22 cellular contexts compared by ENCODE assay signal in genomic region chr10:4263281-4263921, GRCh38.
DNase-seq lines count a peak whose midpoint lies in the region; ATAC-seq and TF ChIP-seq lines count a peak whose summit lies in the region.
"Had no signal": no experiment of that assay in that cellular context is flagged by ENCODE, and none has a peak within 500 bp of the region (broad histone marks: within the 10 kb centered on the region; RNA-seq: fewer than 3 reads in every experiment).

No MANE protein-coding gene starts in this region.

- H3K4me1 Mint-ChIP-seq in dendritic cell treated with granulocyte-macrophage colony-stimulating factor and Interleukin-4, amounts not matched to agents 40 ng/mL and 50 ng/mL, for 4 days (ENCODE audit: low read depth), result peaks cover 32% of the 10 kb centered on the region
- peaks cover 11% of the 10 kb centered on the region for H3K4me1 Mint-ChIP-seq in neural crest cell
- peaks cover 0 to 5% (median 2%) of the 10 kb centered on the region in 4 donors for H3K4me1 Mint-ChIP-seq in naive thymus-derived CD8-positive, alpha-beta T cell
- H3K4me1 Mint-ChIP-seq: immature natural killer cell had no signal

- no peaks in the 10 kb centered on the region for H3K27me3 ChIP-seq in Panc1 (ENCODE audit: control insufficient read depth, insufficient read depth, low read length)
- H3K27me3 ChIP-seq in tibial nerve, result no peaks in the 10 kb centered on the region
- H3K27me3 ChIP-seq: spleen had no signal

- POLR2A ChIA-PET in Panc1 (lab: Charles Lee), result interaction anchor here (0.6 to 0.7 kb wide), 2 partner anchors 14 to 54 kb away, joined by 3 to 5 read pairs; no protein-coding TSS in a partner anchor
- POLR2A ChIA-PET in naive thymus-derived CD8-positive, alpha-beta T cell (lab: Charles Lee), result interaction anchor here (0.8 kb wide), 1 partner anchor 9 kb away, joined by 3 read pairs; no protein-coding TSS in a partner anchor

- H3K27ac ChIP-seq in Panc1 (ENCODE audit: low read length), result peak overlapping the region; percentile 8; the same call in 1 of the 2 replicates
- H3K27ac ChIP-seq in tibial nerve, result peak overlapping the region in 3 of 4 donors; percentile 22 to 75 (median 56)
- H3K27ac ChIP-seq: KMS-11 had no signal

- peak overlapping the region; percentile 28 for H3K27ac Mint-ChIP-seq in dendritic cell treated with granulocyte-macrophage colony-stimulating factor and Interleukin-4, amounts not matched to agents 40 ng/mL and 50 ng/mL, for 4 days
- peak overlapping the region; percentile 62 for H3K27ac Mint-ChIP-seq in neural crest cell (ENCODE audit: unreplicated experiment)
- H3K27ac Mint-ChIP-seq in naive thymus-derived CD8-positive, alpha-beta T cell, result no peak overlapping the region
- H3K27ac Mint-ChIP-seq: activated naive CD8-positive, alpha-beta T cell treated with anti-CD3 and anti-CD28 coated beads, Interleukin-2, amount 50 U/mL, for 24 hours; B cell; immature natural killer cell; naive thymus-derived CD4-positive, alpha-beta T cell; progenitor cell of endocrine pancreas had no signal

- no peaks in the 10 kb centered on the region for H3K9me3 Mint-ChIP-seq in dendritic cell treated with granulocyte-macrophage colony-stimulating factor and Interleukin-4, amounts not matched to agents 40 ng/mL and 50 ng/mL, for 4 days
- H3K9me3 Mint-ChIP-seq in neural crest cell, result peaks cover under 1% of the 10 kb centered on the region
- no peaks in the 10 kb centered on the region for H3K9me3 Mint-ChIP-seq in naive thymus-derived CD8-positive, alpha-beta T cell
- H3K9me3 Mint-ChIP-seq: activated naive CD8-positive, alpha-beta T cell treated with anti-CD3 and anti-CD28 coated beads, Interleukin-2, amount 50 U/mL, for 24 hours; immature natural killer cell; naive thymus-derived CD4-positive, alpha-beta T cell had no signal

- H3K36me3 ChIP-seq in Panc1 (ENCODE audit: control insufficient read depth, insufficient read depth, low read length), result no peaks in the 10 kb centered on the region
- no peaks in the 10 kb centered on the region for H3K36me3 ChIP-seq in tibial nerve
- H3K36me3 ChIP-seq: spleen had no signal

- H3K27me3 Mint-ChIP-seq in dendritic cell treated with granulocyte-macrophage colony-stimulating factor and Interleukin-4, amounts not matched to agents 40 ng/mL and 50 ng/mL, for 4 days, result no peaks in the 10 kb centered on the region
- H3K27me3 Mint-ChIP-seq in neural crest cell (ENCODE audit: low read depth), result no peaks in the 10 kb centered on the region
- H3K27me3 Mint-ChIP-seq in naive thymus-derived CD8-positive, alpha-beta T cell, result peaks cover 0 to 3% (median 0%) of the 10 kb centered on the region in 5 donors
- H3K27me3 Mint-ChIP-seq: activated naive CD8-positive, alpha-beta T cell treated with anti-CD3 and anti-CD28 coated beads, Interleukin-2, amount 50 U/mL, for 24 hours; progenitor cell of endocrine pancreas had no signal

- in situ Hi-C loops in Panc1 (cut with HindIII; ENCODE audit: low pct_unique_long_range_greater_than_20kb, low sequenced_read_pairs), result no loop called here

- no TSS peak for BruUV-seq in Panc1 (replicated peaks; lab: Mats Ljungman, UMichigan)

- CTCF ChIA-PET in Panc1 (lab: Charles Lee), result interaction anchor here (0.6 kb wide), 1 partner anchor 91 kb away, joined by 3 read pairs; no protein-coding TSS in a partner anchor

- no peak overlapping the region for H3K4me3 Mint-ChIP-seq in dendritic cell treated with granulocyte-macrophage colony-stimulating factor and Interleukin-4, amounts not matched to agents 40 ng/mL and 50 ng/mL, for 4 days
- H3K4me3 Mint-ChIP-seq in neural crest cell, result no peak overlapping the region
- no peak overlapping the region for H3K4me3 Mint-ChIP-seq in naive thymus-derived CD8-positive, alpha-beta T cell
- H3K4me3 Mint-ChIP-seq: activated naive CD8-positive, alpha-beta T cell treated with anti-CD3 and anti-CD28 coated beads, Interleukin-2, amount 50 U/mL, for 24 hours; B cell; immature natural killer cell; naive thymus-derived CD4-positive, alpha-beta T cell had no signal

- H3K36me3 Mint-ChIP-seq in dendritic cell treated with granulocyte-macrophage colony-stimulating factor and Interleukin-4, amounts not matched to agents 40 ng/mL and 50 ng/mL, for 4 days (ENCODE audit: low read depth), result no peaks in the 10 kb centered on the region
- H3K36me3 Mint-ChIP-seq in neural crest cell (ENCODE audit: low read depth), result no peaks in the 10 kb centered on the region
- no peaks in the 10 kb centered on the region for H3K36me3 Mint-ChIP-seq in naive thymus-derived CD8-positive, alpha-beta T cell
- H3K36me3 Mint-ChIP-seq: immature natural killer cell; naive thymus-derived CD4-positive, alpha-beta T cell had no signal

- DNase-seq in Panc1 (ENCODE audit: low read depth, low spot score), result no peak
- no peak for DNase-seq in neural crest cell (ENCODE audit: low read depth, low spot score)
- no peak for DNase-seq in tibial nerve (ENCODE audit: low spot score in 2 of 2)
- DNase-seq in naive thymus-derived CD8-positive, alpha-beta T cell, result no peak
- DNase-seq in middle frontal gyrus (ENCODE audit: extremely low spot score, low spot score), result no peak
- DNase-seq in UCSD-AML1 (lab: John Stamatoyannopoulos, UW; ENCODE audit: unreplicated experiment), result no peak
- DNase-seq: activated CD4-positive, alpha-beta T cell treated with anti-CD3 and anti-CD28 coated beads for 4 hours; activated effector memory CD4-positive, alpha-beta T cell treated with Interleukin-2 at 50 U/mL for 16 hours; activated naive CD8-positive, alpha-beta T cell treated with anti-CD3 and anti-CD28 coated beads, Interleukin-2, amount 50 U/mL, for 24 hours; Caco-2; head of caudate nucleus; immature natural killer cell; naive thymus-derived CD4-positive, alpha-beta T cell; NCI-H1048; NCI-H2029 treated with DMSO at 0.1 percent for 48 hours; RPMI8226; spleen; stimulated activated CD4-positive, alpha-beta T cell treated with anti-CD3 and anti-CD28 coated beads, Interleukin-4, amount 100 ng/mL, for 4 hours had no signal

- no peak overlapping the region for H3K4me3 ChIP-seq in Panc1 (ENCODE audit: low read depth in 2 of 2, low read length in 2 of 2)
- H3K4me3 ChIP-seq in tibial nerve, result no peak overlapping the region
- H3K4me3 ChIP-seq: spleen had no signal

- ATAC-seq in Panc1, result no peak
- no peak for ATAC-seq in naive thymus-derived CD8-positive, alpha-beta T cell
- ATAC-seq: activated naive CD8-positive, alpha-beta T cell treated with anti-CD3 and anti-CD28 coated beads, Interleukin-2, amount 50 U/mL, for 24 hours; naive thymus-derived CD4-positive, alpha-beta T cell had no signal

- TF ChIP-seq CTCF in Panc1 (IDR thresholded peaks at IDR 0.05) (no peak), neural crest cell (conservative IDR thresholded peaks at IDR 0.05) (no peak), tibial nerve (IDR thresholded peaks at IDR 0.05) (no peak)

- WGBS in tibial nerve, 2 donors, result 51 to 63% methylated on average over 6 of the region's 6 CpGs

- H3K4me1 ChIP-seq in Panc1 (ENCODE audit: control insufficient read depth, insufficient read depth, low read length), result no peaks in the 10 kb centered on the region; the same call in none of the 2 replicates
- H3K4me1 ChIP-seq in tibial nerve, result peaks cover 4 to 51% (median 36%) of the 10 kb centered on the region in 4 donors
- H3K4me1 ChIP-seq: Caco-2 had no signal

- TF ChIP-seq POLR2A in tibial nerve (IDR thresholded peaks at IDR 0.05), result no peak

- intact Hi-C loops in Panc1 (cut with micrococcal nuclease; ENCODE audit: unreplicated experiment), result no loop called here
- intact Hi-C loops in dendritic cell treated with granulocyte-macrophage colony-stimulating factor and Interleukin-4, amounts not matched to agents 40 ng/mL and 50 ng/mL, for 4 days (cut with micrococcal nuclease), result no loop called here

- no peak for TF ChIP-seq EP300 in tibial nerve (IDR thresholded peaks at IDR 0.05)

- H3K9me3 ChIP-seq in Panc1 (ENCODE audit: control insufficient read depth, insufficient read depth, low read depth, low read length) (no peaks in the 10 kb centered on the region), tibial nerve (no peaks in the 10 kb centered on the region)
- H3K9me3 ChIP-seq: Caco-2, spleen had no signal

Comparison
In these comparisons a context has a peak if more than half of its experiments do, and no peak if none do; other contexts are left out.
1. H3K27ac Mint-ChIP-seq: peak in dendritic cell treated with granulocyte-macrophage colony-stimulating factor and Interleukin-4, amounts not matched to agents 40 ng/mL and 50 ng/mL, for 4 days (single experiment) and neural crest cell (single experiment); none in naive thymus-derived CD8-positive, alpha-beta T cell (0 of 10).